21 cellular contexts compared by ENCODE assay signal in the genomic region with DNA sequence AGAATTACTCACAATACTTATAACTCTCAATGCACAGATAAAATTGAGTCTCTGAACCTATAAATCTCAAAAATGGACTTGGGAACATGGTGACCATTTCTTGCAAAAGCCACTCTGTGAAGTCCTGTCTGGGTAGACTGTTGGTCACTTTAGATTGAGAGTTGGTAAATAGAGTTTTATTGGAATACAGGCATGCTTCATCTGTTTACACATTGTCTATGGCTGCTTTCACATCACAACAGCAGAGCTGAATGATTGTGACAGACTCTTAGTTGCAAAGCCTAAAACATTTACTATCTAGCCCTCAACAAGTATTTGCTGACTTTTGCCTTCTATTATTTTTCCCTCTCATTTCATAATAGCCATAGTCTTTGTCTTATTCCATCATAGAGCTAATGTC. TPM values are rescaled to one million over a fixed set of nuclear protein-coding genes. Genes with fewer than 3 reads are reported as not detected.
DNase-seq lines count a peak whose midpoint lies in the region; ATAC-seq and TF ChIP-seq lines count a peak whose summit lies in the region.
"Had no signal": no experiment of that assay in that cellular context is flagged by ENCODE, and none has a peak within 500 bp of the region (broad histone marks: within the 10 kb centered on the region; RNA-seq: fewer than 3 reads in every experiment).

No MANE protein-coding gene starts in this region.

- no peak for TF ChIP-seq POLR2A in HCT116 (IDR thresholded peaks at IDR 0.05; ENCODE audit: borderline replicate concordance, extremely low read depth, insufficient read depth, insufficient read length)

- POLR2A ChIA-PET in HCT116 (lab: Charles Lee) = no interaction called here

- RAD21 ChIA-PET in HCT116 (lab: Charles Lee; ENCODE audit: low non-redundant PET in 1 of 2, low total read pairs in 2 of 2, uncharacterized antibody in 2 of 2, unreplicated experiment in 2 of 2) = no interaction called here

- H3K4me1 Mint-ChIP-seq in nephron progenitor cell = no peaks in the 10 kb centered on the region

- H3K9me3 ChIP-seq in HCT116 (ENCODE audit: control insufficient read depth in 1 of 2, insufficient read depth in 1 of 2, low read depth in 1 of 2, low read length in 2 of 2) = no peaks in the 10 kb centered on the region
- H3K9me3 ChIP-seq: BLaER1, Caco-2 had no signal

- H3K27ac ChIP-seq in HCT116 (ENCODE audit: low read depth, low read length) = no peak overlapping the region
- H3K27ac ChIP-seq: BLaER1 had no signal

- no peaks in the 10 kb centered on the region for H3K27me3 ChIP-seq in HCT116 (ENCODE audit: insufficient read depth, low read length)
- H3K27me3 ChIP-seq: BLaER1 had no signal

- no peak overlapping the region for H2AFZ ChIP-seq in HCT116 (ENCODE audit: low read depth, low read length, poor library complexity, severe bottlenecking)

- no peaks in the 10 kb centered on the region for H3K9me2 ChIP-seq in HCT116 (ENCODE audit: insufficient read depth)

- no peaks in the 10 kb centered on the region for H3K9me3 Mint-ChIP-seq in nephron progenitor cell
- H3K9me3 Mint-ChIP-seq: CD4-positive, alpha-beta T cell; T-cell had no signal

- DNase-seq in HCT116 (ENCODE audit: low read depth, low spot score) = no peak
- peak; percentile 40 for DNase-seq in NCI-H69 (lab: John Stamatoyannopoulos, UW)
- DNase-seq in left lobe of liver (ENCODE audit: low spot score) = no peak
- no peak for DNase-seq in nephron progenitor cell
- DNase-seq in stimulated activated CD4-positive, alpha-beta T cell treated with anti-CD3 and anti-CD28 coated beads, Interleukin-4, amount 100 ng/mL, for 4 hours = no peak
- DNase-seq in GOT3 (lab: John Stamatoyannopoulos, UW) = no peak
- DNase-seq: ACHN; Caco-2; CD4-positive, alpha-beta T cell; KBM-7; NCI-H1092; NCI-H1436; NCI-H187 treated with DMSO at 0.1 percent for 48 hours; NCI-H2107; NCI-H2227 treated with DMSO at 0.1 percent for 48 hours; NCI-H510A; SIG-M5; T-cell had no signal

- H3K4me3 ChIP-seq in HCT116 (replicated peaks in 1 of 2; ENCODE audit: low read depth in 1 of 2, low read length in 2 of 2) = no peak overlapping the region
- H3K4me3 ChIP-seq: BLaER1 had no signal

- no peaks in the 10 kb centered on the region for H4K20me1 ChIP-seq in HCT116 (ENCODE audit: insufficient read depth)
- H4K20me1 ChIP-seq: BLaER1 had no signal

- H3K4me3 Mint-ChIP-seq in nephron progenitor cell = no peak overlapping the region
- H3K4me3 Mint-ChIP-seq: CD4-positive, alpha-beta T cell; T-cell had no signal

- BruUV-seq in HCT116 (replicated peaks; lab: Mats Ljungman, UMichigan) = TSS peak; percentile 18

- ATAC-seq in HCT116 = no peak
- ATAC-seq in left lobe of liver = peak; percentile 59
- no peak for ATAC-seq in HG02973 (IDR thresholded peaks at IDR 0.05; ENCODE audit: unreplicated experiment)
- ATAC-seq: SK-N-SH treated with all-trans-retinoic acid at 6 μM for 48 hours, T-cell had no signal

- peaks cover 30% of the 10 kb centered on the region for H3K36me3 Mint-ChIP-seq in nephron progenitor cell (ENCODE audit: low read depth)

- peaks cover 0 to 9% of the 10 kb centered on the region in 2 experiments; a peak in 1 of 4 replicates for H3K36me3 ChIP-seq in HCT116 (ENCODE audit: control insufficient read depth in 1 of 2, insufficient read depth in 2 of 2, low read length in 2 of 2)

- no peaks in the 10 kb centered on the region for H3K79me2 ChIP-seq in HCT116 (ENCODE audit: insufficient read depth, low read length)

- H3K27ac Mint-ChIP-seq in nephron progenitor cell = peak overlapping the region; percentile 20
- H3K27ac Mint-ChIP-seq: CD4-positive, alpha-beta T cell had no signal

- no peaks in the 10 kb centered on the region for H3K27me3 Mint-ChIP-seq in nephron progenitor cell (ENCODE audit: low read depth, poor library complexity)
- H3K27me3 Mint-ChIP-seq: CD4-positive, alpha-beta T cell; T-cell had no signal

- TF ChIP-seq CTCF in HCT116 (IDR thresholded peaks at IDR 0.05 in 2 of 3, conservative IDR thresholded peaks at IDR 0.05 in 1 of 3; ENCODE audit: borderline replicate concordance in 1 of 3, insufficient read depth in 1 of 3, low read depth in 2 of 3, low read length in 2 of 3) = no peak
- TF ChIP-seq CTCF in nephron progenitor cell (IDR thresholded peaks at IDR 0.05) = no peak

- CTCF ChIA-PET in HCT116 (lab: Charles Lee) = interaction anchor here (1.8 kb wide), 1 partner anchor 10 kb away, joined by 4 read pairs; no protein-coding TSS in a partner anchor

- no peak for TF ChIP-seq RAD21 in HCT116 (IDR thresholded peaks at IDR 0.05; ENCODE audit: low read depth)

- H3K9ac ChIP-seq in HCT116 (ENCODE audit: low read length) = no peak overlapping the region
- H3K9ac ChIP-seq: BLaER1 had no signal

- intact Hi-C loops in HCT116 (cut with micrococcal nuclease) = no loop called here

- H3K4me2 ChIP-seq in HCT116 (ENCODE audit: low read length) = no peak overlapping the region
- H3K4me2 ChIP-seq: BLaER1 had no signal

- H3K4me1 ChIP-seq in HCT116 (ENCODE audit: control insufficient read depth in 1 of 2, insufficient read depth in 2 of 2, low read length in 2 of 2) = no peaks in the 10 kb centered on the region; a peak in 1 of 4 replicates
- H3K4me1 ChIP-seq: BLaER1 had no signal

TF ChIP-seq in HCT116, 20 proteins besides CTCF, POLR2A, EP300 and RAD21:
- TF ChIP-seq TCF7L2 (IDR thresholded peaks at IDR 0.05; ENCODE audit: borderline replicate concordance, extremely low read depth, insufficient read depth, insufficient read length) (no peak), SP1 (IDR thresholded peaks at IDR 0.05; ENCODE audit: low read depth) (no peak), JUND (IDR thresholded peaks at IDR 0.05) (no peak), ELF1 (IDR thresholded peaks at IDR 0.05; ENCODE audit: borderline replicate concordance, low read depth) (no peak), EZH2 (IDR thresholded peaks at IDR 0.05) (no peak)
- TF ChIP-seq, protein P1, sequence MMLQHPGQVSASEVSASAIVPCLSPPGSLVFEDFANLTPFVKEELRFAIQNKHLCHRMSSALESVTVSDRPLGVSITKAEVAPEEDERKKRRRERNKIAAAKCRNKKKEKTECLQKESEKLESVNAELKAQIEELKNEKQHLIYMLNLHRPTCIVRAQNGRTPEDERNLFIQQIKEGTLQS (IDR thresholded peaks at IDR 0.05) = no peak

RNA-seq across cellular contexts. Expression of a gene that starts 24.1 kb away (rescaled TPM):
- total RNA-seq in HCT116 (2021; ENCODE audit: unreplicated experiment) (29.9 TPM), left lobe of liver (0.35 TPM)
- 4.8 and 8.5 TPM in 2 replicates for polyA plus RNA-seq in HCT116 (2012)

RNA-seq across cellular contexts. Expression of a gene that starts 30.6 kb away (rescaled TPM):
- total RNA-seq in HCT116 (2021; ENCODE audit: unreplicated experiment) (15.3 TPM), left lobe of liver (3.6 TPM)
- polyA plus RNA-seq in HCT116 (2012) = 1.9 and 2.3 TPM in 2 replicates

Comparison
In these comparisons a context has a peak if more than half of its experiments do, and no peak if none do; other contexts are left out.
1. RNA of a gene that starts 24.1 kb away (total RNA-seq): 29.9 TPM in HCT116 (single experiment); 0.35 TPM in left lobe of liver (single experiment); every median in the first group is over 10 times any median in the second.